ENCODE assay signal across 25 cellular contexts in the genomic region with DNA sequence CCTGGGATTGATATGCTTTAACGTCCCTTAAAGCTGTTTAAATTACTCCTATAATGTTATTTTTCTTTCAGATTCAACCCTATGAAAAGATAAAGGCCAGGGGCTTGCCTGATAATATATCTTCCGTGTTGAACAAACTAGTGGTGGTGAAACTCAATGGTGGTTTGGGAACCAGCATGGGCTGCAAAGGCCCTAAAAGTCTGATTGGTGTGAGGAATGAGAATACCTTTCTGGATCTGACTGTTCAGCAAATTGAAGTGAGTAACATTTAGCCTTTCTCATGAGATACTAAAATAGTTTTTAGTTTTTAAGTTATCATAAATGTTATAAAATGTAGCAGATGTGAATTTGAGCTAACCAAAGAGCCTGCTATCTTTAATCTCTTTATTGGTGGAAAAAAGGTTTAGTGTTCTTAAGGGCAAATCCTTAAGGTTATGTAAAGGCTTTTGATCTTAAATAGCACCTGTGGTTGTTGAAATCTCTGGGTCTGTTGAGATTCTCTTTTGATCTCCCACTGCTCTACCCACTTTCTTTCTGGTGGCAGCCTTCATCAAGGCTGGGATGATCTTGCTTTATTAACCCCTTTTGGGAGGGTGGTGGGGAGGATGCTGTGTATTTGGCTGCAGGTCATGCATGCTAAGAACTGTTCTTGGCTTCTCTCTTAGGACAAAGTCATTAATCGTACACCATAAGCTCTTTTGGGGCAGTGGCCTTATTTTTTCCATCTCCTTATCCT. TPM values are rescaled to one million over a fixed set of nuclear protein-coding genes. Genes with fewer than 3 reads are reported as not detected.
DNase-seq lines count a peak whose midpoint lies in the region; ATAC-seq, FAIRE-seq and TF ChIP-seq lines count a peak whose summit lies in the region.
"Had no signal": no experiment of that assay in that cellular context is flagged by ENCODE, and none has a peak within 500 bp of the region (broad histone marks: within the 10 kb centered on the region; RNA-seq: fewer than 3 reads in every experiment).

No MANE protein-coding gene starts in this region.

- no peaks in the 10 kb centered on the region for H3K27me3 ChIP-seq in CD8-positive, alpha-beta T cell (ENCODE audit: insufficient read depth, low read length)
- H3K27me3 ChIP-seq: ovary, right atrium auricular region, SJSA1 had no signal

- no peak overlapping the region for H3K27ac ChIP-seq in CD8-positive, alpha-beta T cell (ENCODE audit: low read depth, low read length)
- H3K27ac ChIP-seq: ovary, right atrium auricular region, SJSA1 had no signal

- H3K36me3 ChIP-seq in CD8-positive, alpha-beta T cell (ENCODE audit: insufficient read depth, low read length), result peaks cover 23% of the 10 kb centered on the region
- H3K36me3 ChIP-seq: ovary had no signal

- POLR2A ChIA-PET in activated CD4-positive, alpha-beta memory T cell treated with anti-CD3 and anti-CD28 coated beads for 36 hours (lab: Charles Lee), result no interaction called here
- POLR2A ChIA-PET in activated CD4-positive, alpha-beta memory T cell treated with anti-CD3 and anti-CD28 coated beads, Interleukin-2, amount 10 ng/mL, durations not matched to agents 7 days and 5 days (lab: Charles Lee), result interaction anchor here (0.9 kb wide), 1 partner anchor 41 kb away, joined by 3 read pairs; a partner anchor contains a TSS
- POLR2A ChIA-PET in CD8-positive, alpha-beta T cell (lab: Charles Lee), result no interaction called here
- POLR2A ChIA-PET in activated CD8-positive, alpha-beta T cell treated with anti-CD3 and anti-CD28 coated beads for 36 hours (lab: Charles Lee), result interaction anchor here (0.5 to 1.1 kb wide), 2 partner anchors 37 to 71 kb away, joined by 3 to 4 read pairs; no protein-coding TSS in a partner anchor
- POLR2A ChIA-PET in naive thymus-derived CD8-positive, alpha-beta T cell (lab: Charles Lee), result no interaction called here

- peak; percentile 21 for DNase-seq in activated CD4-positive, alpha-beta memory T cell treated with anti-CD3 and anti-CD28 coated beads for 36 hours
- no peak for DNase-seq in activated CD4-positive, alpha-beta memory T cell treated with anti-CD3 and anti-CD28 coated beads, Interleukin-2, amount 10 ng/mL, durations not matched to agents 7 days and 5 days
- DNase-seq in CD8-positive, alpha-beta T cell, result no peak
- peak; percentile 11 for DNase-seq in activated CD8-positive, alpha-beta T cell treated with anti-CD3 and anti-CD28 coated beads for 36 hours
- no peak for DNase-seq in naive thymus-derived CD8-positive, alpha-beta T cell
- DNase-seq in HuH-7.5 (ENCODE audit: low spot score), result no peak
- DNase-seq in GM12891 (ENCODE audit: insufficient read length, low spot score), result no peak
- no peak for DNase-seq in NCI-H524 treated with DMSO at 0.1 percent for 48 hours (lab: John Stamatoyannopoulos, UW)
- DNase-seq: activated CD4-positive, alpha-beta T cell treated with anti-CD3 and anti-CD28 coated beads, Interleukin-2, amount 50 U/mL, for 48 hours; aorta; Calu3; central memory CD4-positive, alpha-beta T cell; dermis blood vessel endothelial cell; glutamatergic neuron; left colon; mesendoderm; NCI-H1105 treated with DMSO at 0.1 percent for 48 hours; NCI-H2081; NCI-H446 treated with DMSO at 0.1 percent for 48 hours; ovary had no signal

- no peak for ATAC-seq in CD8-positive, alpha-beta T cell
- no peak for ATAC-seq in activated CD8-positive, alpha-beta T cell treated with anti-CD3 and anti-CD28 coated beads for 36 hours
- peak; percentile 25 to 27 for ATAC-seq in naive thymus-derived CD8-positive, alpha-beta T cell
- ATAC-seq: left colon had no signal

- no peaks in the 10 kb centered on the region for H3K27me3 Mint-ChIP-seq in activated CD4-positive, alpha-beta memory T cell treated with anti-CD3 and anti-CD28 coated beads for 36 hours
- no peaks in the 10 kb centered on the region for H3K27me3 Mint-ChIP-seq in activated CD4-positive, alpha-beta memory T cell treated with anti-CD3 and anti-CD28 coated beads, Interleukin-2, amount 10 ng/mL, durations not matched to agents 7 days and 5 days
- H3K27me3 Mint-ChIP-seq in CD8-positive, alpha-beta T cell (ENCODE audit: low read depth), result no peaks in the 10 kb centered on the region
- H3K27me3 Mint-ChIP-seq in activated CD8-positive, alpha-beta T cell treated with anti-CD3 and anti-CD28 coated beads for 36 hours, result no peaks in the 10 kb centered on the region
- H3K27me3 Mint-ChIP-seq in naive thymus-derived CD8-positive, alpha-beta T cell, result no peaks in the 10 kb centered on the region

- no peak overlapping the region for H3K27ac Mint-ChIP-seq in activated CD4-positive, alpha-beta memory T cell treated with anti-CD3 and anti-CD28 coated beads for 36 hours
- H3K27ac Mint-ChIP-seq in activated CD4-positive, alpha-beta memory T cell treated with anti-CD3 and anti-CD28 coated beads, Interleukin-2, amount 10 ng/mL, durations not matched to agents 7 days and 5 days, result no peak overlapping the region
- peak overlapping the region; percentile 64 for H3K27ac Mint-ChIP-seq in CD8-positive, alpha-beta T cell
- peak overlapping the region; percentile 60 for H3K27ac Mint-ChIP-seq in activated CD8-positive, alpha-beta T cell treated with anti-CD3 and anti-CD28 coated beads for 36 hours
- H3K27ac Mint-ChIP-seq in naive thymus-derived CD8-positive, alpha-beta T cell, result peak overlapping the region; percentile 10 to 93 (median 76)
- H3K27ac Mint-ChIP-seq: T-helper 1 cell treated with Interleukin-12 subunit alpha and Interleukin-12 subunit beta and Interleukin-4 antibody, amounts not matched to agents 30 μg/mL and 1 μg/mL, for 36 hours had no signal

- FAIRE-seq in GM12891 (lab: Jason Lieb, UNC), result no peak
- FAIRE-seq: A204.1, H1 had no signal

- intact Hi-C loops in activated CD4-positive, alpha-beta memory T cell treated with anti-CD3 and anti-CD28 coated beads for 36 hours (cut with micrococcal nuclease), result loop anchor here (2.0 kb wide), 1 partner anchor 42 kb away; a partner anchor contains a TSS
- intact Hi-C loops in CD8-positive, alpha-beta T cell (cut with DNase I, micrococcal nuclease), result no loop called here
- intact Hi-C loops in activated CD8-positive, alpha-beta T cell treated with anti-CD3 and anti-CD28 coated beads for 36 hours (cut with micrococcal nuclease), result no loop called here

- no peak for TF ChIP-seq CTCF in CD8-positive, alpha-beta T cell (IDR thresholded peaks at IDR 0.05)
- no peak for TF ChIP-seq CTCF in activated CD8-positive, alpha-beta T cell treated with anti-CD3 and anti-CD28 coated beads for 36 hours (IDR thresholded peaks at IDR 0.05)

- peaks cover 26% of the 10 kb centered on the region for H3K36me3 Mint-ChIP-seq in activated CD4-positive, alpha-beta memory T cell treated with anti-CD3 and anti-CD28 coated beads for 36 hours
- H3K36me3 Mint-ChIP-seq in activated CD4-positive, alpha-beta memory T cell treated with anti-CD3 and anti-CD28 coated beads, Interleukin-2, amount 10 ng/mL, durations not matched to agents 7 days and 5 days (ENCODE audit: low read depth), result peaks cover 63% of the 10 kb centered on the region
- peaks cover 57% of the 10 kb centered on the region for H3K36me3 Mint-ChIP-seq in CD8-positive, alpha-beta T cell
- H3K36me3 Mint-ChIP-seq in activated CD8-positive, alpha-beta T cell treated with anti-CD3 and anti-CD28 coated beads for 36 hours (ENCODE audit: low read depth), result peaks cover 33% of the 10 kb centered on the region
- H3K36me3 Mint-ChIP-seq in naive thymus-derived CD8-positive, alpha-beta T cell, result peaks cover 0 to 61% (median 13%) of the 10 kb centered on the region in 3 donors

- H3K4me3 ChIP-seq in CD8-positive, alpha-beta T cell (ENCODE audit: low read depth, low read length), result no peak overlapping the region
- H3K4me3 ChIP-seq: ovary, right atrium auricular region, SJSA1 had no signal

- CTCF ChIA-PET in activated CD4-positive, alpha-beta memory T cell treated with anti-CD3 and anti-CD28 coated beads for 36 hours (lab: Charles Lee), result interaction anchor here (1.2 kb wide), 1 partner anchor 21 kb away, joined by 4 read pairs; no protein-coding TSS in a partner anchor
- CTCF ChIA-PET in activated CD4-positive, alpha-beta memory T cell treated with anti-CD3 and anti-CD28 coated beads, Interleukin-2, amount 10 ng/mL, durations not matched to agents 7 days and 5 days (lab: Charles Lee), result no interaction called here
- CTCF ChIA-PET in CD8-positive, alpha-beta T cell (lab: Charles Lee), result no interaction called here
- CTCF ChIA-PET in activated CD8-positive, alpha-beta T cell treated with anti-CD3 and anti-CD28 coated beads for 36 hours (lab: Charles Lee), result interaction anchor here (1.7 kb wide), 1 partner anchor 21 kb away, joined by 8 read pairs; no protein-coding TSS in a partner anchor

- H3K4me1 ChIP-seq in CD8-positive, alpha-beta T cell (ENCODE audit: insufficient read depth, low read length), result peaks cover 17% of the 10 kb centered on the region
- H3K4me1 ChIP-seq: SJSA1 had no signal

- TF ChIP-seq POLR2A in GM12891 (IDR thresholded peaks at IDR 0.05; ENCODE audit: low read depth, low read length), result no peak

- H3K9me3 Mint-ChIP-seq in activated CD4-positive, alpha-beta memory T cell treated with anti-CD3 and anti-CD28 coated beads for 36 hours, result no peaks in the 10 kb centered on the region
- no peaks in the 10 kb centered on the region for H3K9me3 Mint-ChIP-seq in activated CD4-positive, alpha-beta memory T cell treated with anti-CD3 and anti-CD28 coated beads, Interleukin-2, amount 10 ng/mL, durations not matched to agents 7 days and 5 days
- H3K9me3 Mint-ChIP-seq in CD8-positive, alpha-beta T cell, result no peaks in the 10 kb centered on the region
- no peaks in the 10 kb centered on the region for H3K9me3 Mint-ChIP-seq in activated CD8-positive, alpha-beta T cell treated with anti-CD3 and anti-CD28 coated beads for 36 hours
- H3K9me3 Mint-ChIP-seq in naive thymus-derived CD8-positive, alpha-beta T cell, result no peaks in the 10 kb centered on the region
- H3K9me3 Mint-ChIP-seq: T-helper 1 cell treated with Interleukin-12 subunit alpha and Interleukin-12 subunit beta and Interleukin-4 antibody, amounts not matched to agents 30 μg/mL and 1 μg/mL, for 36 hours had no signal

- peaks cover 24% of the 10 kb centered on the region for H3K4me1 Mint-ChIP-seq in activated CD4-positive, alpha-beta memory T cell treated with anti-CD3 and anti-CD28 coated beads for 36 hours (ENCODE audit: low read depth)
- peaks cover 14% of the 10 kb centered on the region for H3K4me1 Mint-ChIP-seq in activated CD4-positive, alpha-beta memory T cell treated with anti-CD3 and anti-CD28 coated beads, Interleukin-2, amount 10 ng/mL, durations not matched to agents 7 days and 5 days
- H3K4me1 Mint-ChIP-seq in CD8-positive, alpha-beta T cell (ENCODE audit: low read depth), result peaks cover 26% of the 10 kb centered on the region
- peaks cover 30% of the 10 kb centered on the region for H3K4me1 Mint-ChIP-seq in activated CD8-positive, alpha-beta T cell treated with anti-CD3 and anti-CD28 coated beads for 36 hours (ENCODE audit: low read depth)
- peaks cover 17 to 38% (median 32%) of the 10 kb centered on the region in 4 donors for H3K4me1 Mint-ChIP-seq in naive thymus-derived CD8-positive, alpha-beta T cell

- no peaks in the 10 kb centered on the region for H3K9me3 ChIP-seq in CD8-positive, alpha-beta T cell (ENCODE audit: low read length)
- H3K9me3 ChIP-seq: ovary, right atrium auricular region, SJSA1 had no signal

- H3K4me3 Mint-ChIP-seq in activated CD4-positive, alpha-beta memory T cell treated with anti-CD3 and anti-CD28 coated beads for 36 hours, result no peak overlapping the region
- H3K4me3 Mint-ChIP-seq in activated CD4-positive, alpha-beta memory T cell treated with anti-CD3 and anti-CD28 coated beads, Interleukin-2, amount 10 ng/mL, durations not matched to agents 7 days and 5 days, result no peak overlapping the region
- H3K4me3 Mint-ChIP-seq in CD8-positive, alpha-beta T cell, result no peak overlapping the region
- H3K4me3 Mint-ChIP-seq in activated CD8-positive, alpha-beta T cell treated with anti-CD3 and anti-CD28 coated beads for 36 hours, result no peak overlapping the region
- peak overlapping the region in 1 of 10 donors; percentile 61 for H3K4me3 Mint-ChIP-seq in naive thymus-derived CD8-positive, alpha-beta T cell
- H3K4me3 Mint-ChIP-seq: T-helper 1 cell treated with Interleukin-12 subunit alpha and Interleukin-12 subunit beta and Interleukin-4 antibody, amounts not matched to agents 30 μg/mL and 1 μg/mL, for 36 hours had no signal

RNA-seq across cellular contexts. Expression of a gene that starts 40.9 kb away (rescaled TPM):
- 100 to 1,000 TPM; 113 to 119 TPM for total RNA-seq in activated CD4-positive, alpha-beta memory T cell treated with anti-CD3 and anti-CD28 coated beads for 36 hours
- total RNA-seq in activated CD4-positive, alpha-beta memory T cell treated with anti-CD3 and anti-CD28 coated beads, Interleukin-2, amount 10 ng/mL, durations not matched to agents 7 days and 5 days, result 100 to 1,000 TPM; 180 TPM
- total RNA-seq in CD8-positive, alpha-beta T cell, result 10 to 100 TPM; 43.9 to 48.2 TPM
- 10 to 100 TPM; 81.4 to 83.7 TPM for total RNA-seq in activated CD8-positive, alpha-beta T cell treated with anti-CD3 and anti-CD28 coated beads for 36 hours
- total RNA-seq in naive thymus-derived CD8-positive, alpha-beta T cell, result 10 to 100 TPM; 77.2 to 89.1 TPM
- polyA plus RNA-seq in naive thymus-derived CD8-positive, alpha-beta T cell, result 100 to 1,000 TPM; 112 to 148 (median 135) TPM
- 88.3 TPM for polyA plus RNA-seq in GM12891 (2012; ENCODE audit: low read depth, missing spikeins)

Comparison
In these comparisons a context has a peak if more than half of its experiments do, and no peak if none do; other contexts are left out.
1. DNase-seq: peak in activated CD4-positive, alpha-beta memory T cell treated with anti-CD3 and anti-CD28 coated beads for 36 hours (single experiment) and activated CD8-positive, alpha-beta T cell treated with anti-CD3 and anti-CD28 coated beads for 36 hours (single experiment); none in activated CD4-positive, alpha-beta memory T cell treated with anti-CD3 and anti-CD28 coated beads, Interleukin-2, amount 10 ng/mL, durations not matched to agents 7 days and 5 days (single experiment), CD8-positive, alpha-beta T cell (0 of 7), naive thymus-derived CD8-positive, alpha-beta T cell (0 of 10), HuH-7.5 (single experiment), GM12891 (single experiment) and NCI-H524 treated with DMSO at 0.1 percent for 48 hours (single experiment).
2. CTCF ChIA-PET loops: an anchor here in activated CD4-positive, alpha-beta memory T cell treated with anti-CD3 and anti-CD28 coated beads for 36 hours (1.2 kb wide) and activated CD8-positive, alpha-beta T cell treated with anti-CD3 and anti-CD28 coated beads for 36 hours (1.7 kb wide); none called in activated CD4-positive, alpha-beta memory T cell treated with anti-CD3 and anti-CD28 coated beads, Interleukin-2, amount 10 ng/mL, durations not matched to agents 7 days and 5 days and CD8-positive, alpha-beta T cell.
3. POLR2A ChIA-PET loops: an anchor here in activated CD4-positive, alpha-beta memory T cell treated with anti-CD3 and anti-CD28 coated beads, Interleukin-2, amount 10 ng/mL, durations not matched to agents 7 days and 5 days (0.9 kb wide) and activated CD8-positive, alpha-beta T cell treated with anti-CD3 and anti-CD28 coated beads for 36 hours (0.5 to 1.1 kb wide); none called in activated CD4-positive, alpha-beta memory T cell treated with anti-CD3 and anti-CD28 coated beads for 36 hours, CD8-positive, alpha-beta T cell and naive thymus-derived CD8-positive, alpha-beta T cell.
4. H3K27ac Mint-ChIP-seq: peak in CD8-positive, alpha-beta T cell (single experiment), activated CD8-positive, alpha-beta T cell treated with anti-CD3 and anti-CD28 coated beads for 36 hours (single experiment) and naive thymus-derived CD8-positive, alpha-beta T cell (10 of 10); none in activated CD4-positive, alpha-beta memory T cell treated with anti-CD3 and anti-CD28 coated beads for 36 hours (single experiment) and activated CD4-positive, alpha-beta memory T cell treated with anti-CD3 and anti-CD28 coated beads, Interleukin-2, amount 10 ng/mL, durations not matched to agents 7 days and 5 days (single experiment).
5. ATAC-seq: peak in naive thymus-derived CD8-positive, alpha-beta T cell (2 of 2); none in CD8-positive, alpha-beta T cell (single experiment) and activated CD8-positive, alpha-beta T cell treated with anti-CD3 and anti-CD28 coated beads for 36 hours (single experiment).